Comparison of ENCODE assay signal across 17 cellular contexts in the genomic region with DNA sequence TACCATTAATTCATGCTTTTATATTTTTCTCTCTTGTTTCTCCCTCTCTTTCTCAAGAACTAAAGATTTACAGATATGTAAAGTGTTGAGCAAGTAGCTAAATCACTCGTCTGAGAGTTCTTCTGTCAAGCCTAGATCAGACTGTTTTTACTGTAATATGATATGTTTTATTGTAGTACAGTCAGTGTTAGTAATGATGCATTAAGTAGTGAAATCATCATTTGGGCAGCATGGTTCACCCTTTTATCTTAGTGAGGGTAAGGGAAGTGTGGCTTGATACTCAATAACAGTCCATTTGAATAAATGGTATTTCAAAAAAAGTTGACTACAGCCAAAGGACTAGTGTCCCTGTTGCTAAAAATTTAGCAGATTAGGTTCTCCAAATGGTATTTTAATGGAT. TPM values are rescaled to one million over a fixed set of nuclear protein-coding genes. Genes with fewer than 3 reads are reported as not detected.
DNase-seq lines count a peak whose midpoint lies in the region; ATAC-seq and TF ChIP-seq lines count a peak whose summit lies in the region.
"Had no signal": no experiment of that assay in that cellular context is flagged by ENCODE, and none has a peak within 500 bp of the region (broad histone marks: within the 10 kb centered on the region; RNA-seq: fewer than 3 reads in every experiment).

No MANE protein-coding gene starts in this region.

- H3K4me1 ChIP-seq in HCT116 (ENCODE audit: control insufficient read depth in 1 of 2, insufficient read depth in 2 of 2, low read length in 2 of 2) (peaks cover 0 to 8% of the 10 kb centered on the region in 2 experiments; a peak in 1 of 4 replicates), RWPE2 (ENCODE audit: insufficient read depth, poor library complexity, severe bottlenecking) (peaks cover 29% of the 10 kb centered on the region)

- H3K27me3 ChIP-seq in HCT116 (ENCODE audit: insufficient read depth, low read length) = no peaks in the 10 kb centered on the region
- no peaks in the 10 kb centered on the region for H3K27me3 ChIP-seq in RWPE2 (ENCODE audit: insufficient read depth, poor library complexity, severe bottlenecking)

- no peak overlapping the region for H3K4me3 ChIP-seq in HCT116 (replicated peaks in 1 of 2; ENCODE audit: low read depth in 1 of 2, low read length in 2 of 2)
- no peak overlapping the region for H3K4me3 ChIP-seq in RWPE2 (ENCODE audit: severe bottlenecking)
- no peak overlapping the region for H3K4me3 ChIP-seq in fibroblast of the aortic adventitia (ENCODE audit: low read depth, low read length)

- intact Hi-C loops in HCT116 (cut with micrococcal nuclease) = no loop called here
- intact Hi-C loops in Right ventricle myocardium superior (cut with DNase I) = no loop called here

- H3K36me3 ChIP-seq in HCT116 (ENCODE audit: control insufficient read depth in 1 of 2, insufficient read depth in 2 of 2, low read length in 2 of 2) = peaks cover 0 to 21% of the 10 kb centered on the region in 2 experiments; a peak in 1 of 4 replicates
- H3K36me3 ChIP-seq in RWPE2 (ENCODE audit: low read depth) = 0 out of 2 replicates have a peak, but pooled peaks cover 4% of the 10 kb centered on the region

- no peak for TF ChIP-seq POLR2A in HCT116 (IDR thresholded peaks at IDR 0.05; ENCODE audit: borderline replicate concordance, extremely low read depth, insufficient read depth, insufficient read length)

- CTCF ChIA-PET in HCT116 (lab: Charles Lee) = no interaction called here

- no peak for TF ChIP-seq CTCF in HCT116 (IDR thresholded peaks at IDR 0.05 in 2 of 3, conservative IDR thresholded peaks at IDR 0.05 in 1 of 3; ENCODE audit: borderline replicate concordance in 1 of 3, insufficient read depth in 1 of 3, low read depth in 2 of 3, low read length in 2 of 3)
- no peak for TF ChIP-seq CTCF in RWPE2 (IDR thresholded peaks at IDR 0.05; ENCODE audit: poor library complexity, severe bottlenecking)
- no peak for TF ChIP-seq CTCF in fibroblast of the aortic adventitia (IDR thresholded peaks at IDR 0.05; ENCODE audit: insufficient read depth, low read length)

- no peaks in the 10 kb centered on the region for H3K9me2 ChIP-seq in HCT116 (ENCODE audit: insufficient read depth)

- POLR2A ChIA-PET in HCT116 (lab: Charles Lee) = no interaction called here

- H3K9me3 ChIP-seq in HCT116 (ENCODE audit: control insufficient read depth in 1 of 2, insufficient read depth in 1 of 2, low read depth in 1 of 2, low read length in 2 of 2) (peaks cover 0 to 4% of the 10 kb centered on the region in 2 experiments; a peak in 1 of 4 replicates), RWPE2 (ENCODE audit: severe bottlenecking) (no peaks in the 10 kb centered on the region)

- no peak overlapping the region for H3K27ac ChIP-seq in HCT116 (ENCODE audit: low read depth, low read length)
- peak overlapping the region; percentile 84 for H3K27ac ChIP-seq in RWPE2 (ENCODE audit: poor library complexity, severe bottlenecking)

- ATAC-seq in HCT116 (no peak), RWPE2 (ENCODE audit: low read depth) (peak; percentile 94), HG02981 (IDR thresholded peaks at IDR 0.05; ENCODE audit: unreplicated experiment) (no peak), HG03025 (IDR thresholded peaks at IDR 0.05; ENCODE audit: low FRiP score, unreplicated experiment) (no peak), Right ventricle myocardium superior (ENCODE audit: poor library complexity) (no peak)
- ATAC-seq: activated CD8-positive, alpha-beta T cell treated with anti-CD3 and anti-CD28 coated beads for 36 hours had no signal

- no peak overlapping the region for H3K9ac ChIP-seq in HCT116 (ENCODE audit: low read length)

- RAD21 ChIA-PET in HCT116 (lab: Charles Lee; ENCODE audit: low non-redundant PET in 1 of 2, low total read pairs in 2 of 2, uncharacterized antibody in 2 of 2, unreplicated experiment in 2 of 2) = no interaction called here

- DNase-seq in AG08395 (ENCODE audit: low spot score) (peak; percentile 7), HCT116 (ENCODE audit: low read depth, low spot score) (no peak), RWPE2 (ENCODE audit: low spot score) (no peak), fibroblast of the aortic adventitia (ENCODE audit: low read depth) (peak; percentile 69), Right ventricle myocardium superior (no peak), NCI-H345 (lab: John Stamatoyannopoulos, UW) (no peak)
- DNase-seq: activated CD8-positive, alpha-beta T cell treated with anti-CD3 and anti-CD28 coated beads for 36 hours; activated naive CD4-positive, alpha-beta T cell; C1 segment of cervical spinal cord; foreskin melanocyte; kidney; NCI-H1930; stimulated activated CD4-positive, alpha-beta T cell treated with anti-CD3 and anti-CD28 coated beads, Interleukin-4, amount 100 ng/mL, for 24 hours; T-helper 9 cell had no signal

- BruUV-seq in HCT116 (replicated peaks; lab: Mats Ljungman, UMichigan) = no TSS peak

- no peaks in the 10 kb centered on the region for H4K20me1 ChIP-seq in HCT116 (ENCODE audit: insufficient read depth)

- TF ChIP-seq RAD21 in HCT116 (IDR thresholded peaks at IDR 0.05; ENCODE audit: low read depth) = no peak

- H3K4me2 ChIP-seq in HCT116 (ENCODE audit: low read length) = no peak overlapping the region

- H3K79me2 ChIP-seq in HCT116 (ENCODE audit: insufficient read depth, low read length) = 0 out of 2 replicates have a peak, but pooled peaks cover 5% of the 10 kb centered on the region

- no peak overlapping the region for H2AFZ ChIP-seq in HCT116 (ENCODE audit: low read depth, low read length, poor library complexity, severe bottlenecking)

TF ChIP-seq in HCT116, 20 proteins besides CTCF, POLR2A, EP300 and RAD21:
- 0 out of 2 replicates have a peak, but pooled peaks have one; percentile 25 for TF ChIP-seq FOSL1 (IDR thresholded peaks at IDR 0.05; ENCODE audit: low read depth)
- TF ChIP-seq SP1 (IDR thresholded peaks at IDR 0.05; ENCODE audit: low read depth) = no peak
TF ChIP-seq in HCT116: peak in this region for 1.

RNA-seq across cellular contexts. Expression of a gene that starts 9.2 kb away (rescaled TPM):
- total RNA-seq in HCT116 (2021; ENCODE audit: unreplicated experiment) (24.0 TPM), fibroblast of the aortic adventitia (ENCODE audit: low replicate concordance) (2.8 and 7.2 TPM in 2 replicates), Right ventricle myocardium superior (13.2 TPM)
- 5.0 and 8.5 TPM in 2 replicates for polyA plus RNA-seq in HCT116 (2012)

RNA-seq across cellular contexts. Expression of a gene that starts 15.5 kb away (rescaled TPM):
- not detected for total RNA-seq in HCT116 (2021; ENCODE audit: unreplicated experiment)
- polyA plus RNA-seq in HCT116 (2012) = not detected in 2 replicates
- not detected in 2 replicates for total RNA-seq in fibroblast of the aortic adventitia (ENCODE audit: low replicate concordance)
- not detected for total RNA-seq in Right ventricle myocardium superior
- total RNA-seq: activated CD8-positive, alpha-beta T cell treated with anti-CD3 and anti-CD28 coated beads for 36 hours; OCI-LY7 had no signal

Comparison
In these comparisons a context has a peak if more than half of its experiments do, and no peak if none do; other contexts are left out.
1. DNase-seq: peak in AG08395 (single experiment) and fibroblast of the aortic adventitia (single experiment); none in HCT116 (single experiment), RWPE2 (single experiment), Right ventricle myocardium superior (single experiment) and NCI-H345 (single experiment).